Comparison of ENCODE assay signal across 2 cellular contexts in the genomic region with DNA sequence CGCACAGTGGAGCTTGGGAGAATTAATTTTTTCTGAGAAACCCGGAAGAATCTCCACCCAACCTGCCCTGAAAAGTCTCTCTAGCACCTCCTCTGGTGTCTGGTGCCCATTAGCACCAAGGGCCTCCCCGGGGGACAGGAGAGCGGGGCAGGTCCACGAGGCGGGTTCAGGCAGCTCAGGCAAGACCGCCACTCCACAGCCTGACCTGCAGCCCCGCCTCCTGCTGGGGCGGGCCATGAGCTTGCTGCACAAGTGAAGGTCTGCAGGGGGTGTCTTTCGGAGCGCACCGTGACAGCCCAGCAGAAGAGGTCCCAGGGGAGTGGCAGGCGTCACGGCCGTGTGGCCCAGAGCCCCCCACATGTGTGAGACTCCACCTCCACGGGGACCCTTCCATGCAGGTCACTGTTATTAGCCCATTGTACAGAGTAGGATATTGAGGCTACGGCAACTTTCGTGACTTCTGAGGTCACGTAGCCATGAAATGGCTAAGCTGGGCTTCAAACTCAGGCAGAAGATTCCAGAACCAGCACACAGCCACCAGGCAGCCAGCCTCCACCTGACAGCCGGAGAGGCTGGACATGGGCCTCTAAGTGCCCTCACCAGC.
TF ChIP-seq lines count a peak whose summit lies in the region.

No MANE protein-coding gene starts in this region.

TF ChIP-seq in HepG2, 621 proteins besides CTCF, POLR2A, EP300 and RAD21 (continued from another document):
- TF ChIP-seq, protein P1, sequence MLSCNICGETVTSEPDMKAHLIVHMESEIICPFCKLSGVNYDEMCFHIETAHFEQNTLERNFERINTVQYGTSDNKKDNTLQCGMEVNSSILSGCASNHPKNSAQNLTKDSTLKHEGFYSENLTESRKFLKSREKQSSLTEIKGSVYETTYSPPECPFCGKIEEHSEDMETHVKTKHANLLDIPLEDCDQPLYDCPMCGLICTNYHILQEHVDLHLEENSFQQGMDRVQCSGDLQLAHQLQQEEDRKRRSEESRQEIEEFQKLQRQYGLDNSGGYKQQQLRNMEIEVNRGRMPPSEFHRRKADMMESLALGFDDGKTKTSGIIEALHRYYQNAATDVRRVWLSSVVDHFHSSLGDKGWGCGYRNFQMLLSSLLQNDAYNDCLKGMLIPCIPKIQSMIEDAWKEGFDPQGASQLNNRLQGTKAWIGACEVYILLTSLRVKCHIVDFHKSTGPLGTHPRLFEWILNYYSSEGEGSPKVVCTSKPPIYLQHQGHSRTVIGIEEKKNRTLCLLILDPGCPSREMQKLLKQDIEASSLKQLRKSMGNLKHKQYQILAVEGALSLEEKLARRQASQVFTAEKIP (CRISPR knock-in tag; IDR thresholded peaks at IDR 0.05; ENCODE audit: borderline replicate concordance): no peak
- TF ChIP-seq XRCC5 (optimal IDR thresholded peaks at IDR 0.05; ENCODE audit: low read length): peak; percentile 36
- TF ChIP-seq, protein P2, sequence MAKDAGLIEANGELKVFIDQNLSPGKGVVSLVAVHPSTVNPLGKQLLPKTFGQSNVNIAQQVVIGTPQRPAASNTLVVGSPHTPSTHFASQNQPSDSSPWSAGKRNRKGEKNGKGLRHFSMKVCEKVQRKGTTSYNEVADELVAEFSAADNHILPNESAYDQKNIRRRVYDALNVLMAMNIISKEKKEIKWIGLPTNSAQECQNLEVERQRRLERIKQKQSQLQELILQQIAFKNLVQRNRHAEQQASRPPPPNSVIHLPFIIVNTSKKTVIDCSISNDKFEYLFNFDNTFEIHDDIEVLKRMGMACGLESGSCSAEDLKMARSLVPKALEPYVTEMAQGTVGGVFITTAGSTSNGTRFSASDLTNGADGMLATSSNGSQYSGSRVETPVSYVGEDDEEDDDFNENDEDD (CRISPR knock-in tag; IDR thresholded peaks at IDR 0.05; ENCODE audit: borderline replicate concordance): peak; percentile 12; the same call in 1 of the 2 replicates
- TF ChIP-seq, protein P3, sequence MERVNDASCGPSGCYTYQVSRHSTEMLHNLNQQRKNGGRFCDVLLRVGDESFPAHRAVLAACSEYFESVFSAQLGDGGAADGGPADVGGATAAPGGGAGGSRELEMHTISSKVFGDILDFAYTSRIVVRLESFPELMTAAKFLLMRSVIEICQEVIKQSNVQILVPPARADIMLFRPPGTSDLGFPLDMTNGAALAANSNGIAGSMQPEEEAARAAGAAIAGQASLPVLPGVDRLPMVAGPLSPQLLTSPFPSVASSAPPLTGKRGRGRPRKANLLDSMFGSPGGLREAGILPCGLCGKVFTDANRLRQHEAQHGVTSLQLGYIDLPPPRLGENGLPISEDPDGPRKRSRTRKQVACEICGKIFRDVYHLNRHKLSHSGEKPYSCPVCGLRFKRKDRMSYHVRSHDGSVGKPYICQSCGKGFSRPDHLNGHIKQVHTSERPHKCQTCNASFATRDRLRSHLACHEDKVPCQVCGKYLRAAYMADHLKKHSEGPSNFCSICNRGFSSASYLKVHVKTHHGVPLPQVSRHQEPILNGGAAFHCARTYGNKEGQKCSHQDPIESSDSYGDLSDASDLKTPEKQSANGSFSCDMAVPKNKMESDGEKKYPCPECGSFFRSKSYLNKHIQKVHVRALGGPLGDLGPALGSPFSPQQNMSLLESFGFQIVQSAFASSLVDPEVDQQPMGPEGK (CRISPR knock-in tag; IDR thresholded peaks at IDR 0.05): no peak

TF ChIP-seq in Ishikawa, 13 proteins besides CTCF, POLR2A, EP300 and RAD21 (continued from another document):
- TF ChIP-seq TAF1 (IDR thresholded peaks at IDR 0.05; ENCODE audit: low read depth): no peak
